Comparison of ENCODE assay signal across 8 cellular contexts in the genomic region with DNA sequence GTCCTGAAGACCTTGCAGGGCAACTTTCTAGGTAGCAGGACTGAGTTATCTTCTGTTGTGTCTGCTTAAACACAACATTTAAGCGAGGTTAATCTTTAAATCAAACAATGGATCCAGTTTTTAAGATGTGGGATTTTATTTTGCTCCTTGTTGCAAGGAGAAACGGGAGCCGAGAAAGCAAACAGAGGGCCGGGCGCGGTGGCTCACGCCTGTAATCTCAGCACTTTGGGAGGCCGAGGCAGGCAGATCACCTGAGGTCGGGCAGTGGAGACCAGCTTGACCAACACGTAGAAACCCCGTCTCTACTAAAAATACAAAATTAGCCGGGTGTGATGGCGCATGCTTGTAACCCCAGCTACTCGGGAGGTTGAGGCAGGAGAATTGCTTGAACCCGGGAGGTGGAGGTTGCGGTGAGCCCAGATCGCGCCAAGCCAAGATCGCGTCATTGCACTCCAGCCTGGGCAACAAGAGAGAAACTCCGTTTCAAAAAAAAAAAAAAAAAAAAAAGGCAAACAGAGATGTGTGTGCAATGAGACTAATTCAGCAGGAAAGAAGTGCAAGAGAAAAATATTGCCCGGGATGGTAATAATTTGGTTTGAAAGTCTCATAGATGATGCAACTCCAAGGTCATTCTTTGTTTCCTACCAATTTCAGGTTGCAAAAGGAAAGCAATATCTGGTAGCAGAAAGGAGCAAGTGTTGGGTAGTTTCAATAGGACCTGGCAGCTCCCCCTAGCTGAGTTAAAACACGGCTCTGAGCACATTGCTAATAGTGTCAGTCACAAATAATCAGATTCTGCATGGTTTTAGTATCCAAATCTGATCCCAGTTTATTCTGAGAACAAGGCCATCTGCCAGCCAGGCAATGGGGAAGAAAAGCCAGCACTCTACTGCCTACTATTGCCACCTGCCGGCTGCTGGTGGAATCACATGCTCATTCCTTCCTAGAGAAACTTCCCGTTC.
A peak's percentile ranks its signal among the peaks of the same experiment; 100 is the strongest.
DNase-seq lines count a peak whose midpoint lies in the region; ATAC-seq and TF ChIP-seq lines count a peak whose summit lies in the region.

No MANE protein-coding gene starts in this region.

- 0 out of 2 replicates have a peak, but pooled peaks cover 3% of the 10 kb centered on the region for H3K36me3 ChIP-seq in HUES6 (ENCODE audit: control insufficient read depth, insufficient read depth, low read length)
- peaks cover 5% of the 10 kb centered on the region for H3K36me3 ChIP-seq in NT2/D1 (ENCODE audit: insufficient read depth, insufficient read length, low read length)

- H3K9ac ChIP-seq in HUES6 (ENCODE audit: low read length) (no peak overlapping the region), NT2/D1 (ENCODE audit: insufficient read length, low read depth) (no peak overlapping the region)

- H3K9me3 ChIP-seq in HUES6 (ENCODE audit: control insufficient read depth, insufficient read depth, low read depth, low read length) = no peaks in the 10 kb centered on the region
- H3K9me3 ChIP-seq in NT2/D1 (ENCODE audit: insufficient read depth, low read length) = 0 out of 2 replicates have a peak, but pooled peaks cover 8% of the 10 kb centered on the region

- DNase-seq in AG09309 (ENCODE audit: low read depth) = peak; percentile 94
- peak; percentile 68 for DNase-seq in NT2/D1 (ENCODE audit: low read depth, low spot score)
- DNase-seq in activated CD8-positive, alpha-beta memory T cell treated with anti-CD3 and anti-CD28 coated beads, Interleukin-2, amount 50 U/mL, for 4 hours = peak; percentile 75
- DNase-seq in epithelial cell of proximal tubule (ENCODE audit: low read depth) = peak; percentile 57
- DNase-seq in myocyte (ENCODE audit: low read depth) = peak; percentile 89
- DNase-seq in stimulated activated CD8-positive, alpha-beta memory T cell treated with anti-CD3 and anti-CD28 coated beads, Interleukin-7, amount 100 ng/mL, for 1 hour (ENCODE audit: low read depth in 2 of 2) = peak; percentile 44 to 61

- peak overlapping the region; percentile 52 for H3K27ac ChIP-seq in HUES6 (ENCODE audit: low read depth, low read length)

- peaks cover 24% of the 10 kb centered on the region for H3K4me1 ChIP-seq in HUES6 (ENCODE audit: control insufficient read depth, insufficient read depth, low read length)
- H3K4me1 ChIP-seq in NT2/D1 (ENCODE audit: insufficient read depth, insufficient read length) = no peaks in the 10 kb centered on the region

- H3K4me3 ChIP-seq in AG09309 (ENCODE audit: control insufficient read depth, low read depth, low read length) (no peak overlapping the region), HUES6 (ENCODE audit: low read depth, low read length) (no peak overlapping the region), NT2/D1 (ENCODE audit: insufficient read length, low read depth) (no peak overlapping the region), epithelial cell of proximal tubule (ENCODE audit: low read depth, low read length) (no peak overlapping the region)

- peak; percentile 65 for ATAC-seq in GM18907 (IDR thresholded peaks at IDR 0.05; ENCODE audit: unreplicated experiment)

- H3K27me3 ChIP-seq in HUES6 (ENCODE audit: control insufficient read depth, insufficient read depth, low read length) (no peaks in the 10 kb centered on the region), NT2/D1 (ENCODE audit: insufficient read depth, insufficient read length) (no peaks in the 10 kb centered on the region)

- TF ChIP-seq CTCF in AG09309 (IDR thresholded peaks at IDR 0.05; ENCODE audit: control insufficient read depth, insufficient read depth, low read depth, low read length, missing control alignments) (peak; percentile 89), epithelial cell of proximal tubule (conservative IDR thresholded peaks at IDR 0.05; ENCODE audit: low read depth, low read length) (peak; percentile 97)
